ENCODE assay signal across 37 cellular contexts in the genomic region with DNA sequence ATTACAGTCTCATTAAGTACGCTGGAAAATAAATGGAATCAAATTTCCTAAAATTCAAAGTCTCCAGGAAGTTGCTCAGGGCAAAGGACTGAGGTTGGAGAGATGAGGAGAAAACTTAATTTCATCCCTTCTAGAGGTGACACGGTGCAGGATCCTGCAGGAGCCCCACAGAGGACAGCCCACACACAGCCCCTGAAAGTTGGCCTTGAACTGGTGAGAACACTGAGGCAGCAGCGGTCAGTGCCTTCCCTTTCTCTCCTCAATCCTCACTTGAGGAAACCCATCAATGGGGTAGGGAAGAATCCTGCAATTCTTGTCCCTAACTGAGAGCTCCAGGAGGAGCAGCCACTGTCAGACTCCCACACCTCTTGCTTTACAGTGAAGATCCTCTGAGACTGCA. TPM values are rescaled to one million over a fixed set of nuclear protein-coding genes. Genes with fewer than 3 reads are reported as not detected.
"Had no signal": no experiment of that assay in that cellular context is flagged by ENCODE, and none has a peak within 500 bp of the region (broad histone marks: within the 10 kb centered on the region; RNA-seq: fewer than 3 reads in every experiment).

No MANE protein-coding gene starts in this region.

- H3K36me3 ChIP-seq: MG63 had no signal

- DNase-seq: Karpas-422, Kasumi-1, KBM-7, KG1, MG63, MM.1S, MV-4-11, NCI-H1048, NCI-H1105, NCI-H1105 treated with DMSO at 0.1 percent for 48 hours, NCI-H1417, NCI-H1417 treated with DMSO at 0.1 percent for 48 hours, NCI-H1436, NCI-H1436 treated with DMSO at 0.1 percent for 48 hours, NCI-H1694, NCI-H1694 treated with DMSO at 0.1 percent for 48 hours, NCI-H187, NCI-H187 treated with DMSO at 0.1 percent for 48 hours, NCI-H1930, NCI-H2029, NCI-H2029 treated with DMSO at 0.1 percent for 48 hours, NCI-H2081, NCI-H2081 treated with DMSO at 0.1 percent for 48 hours, NCI-H2171, NCI-H2227 treated with DMSO at 0.1 percent for 48 hours, NCI-H226, NCI-H345, NCI-H446, NCI-H446 treated with DMSO at 0.1 percent for 48 hours, NCI-H510A, NCI-H524, NCI-H524 treated with DMSO at 0.1 percent for 48 hours had no signal

- H3K4me2 ChIP-seq: KMS-11 had no signal

- H3K9ac ChIP-seq: KMS-11 had no signal

- H3K9me3 ChIP-seq: MG63 had no signal

- H3K27ac ChIP-seq: KMS-11 had no signal

- H3K27me3 ChIP-seq: MG63 had no signal

- H3K4me3 ChIP-seq: MG63 had no signal

RNA-seq across cellular contexts. Expression of a gene that starts 37.5 kb away (rescaled TPM):
- total RNA-seq: LHCN-M2, M059J, MCF 10A, NCI-H460 had no signal
